ENCODE assay signal across 1 cellular context in the genomic region with DNA sequence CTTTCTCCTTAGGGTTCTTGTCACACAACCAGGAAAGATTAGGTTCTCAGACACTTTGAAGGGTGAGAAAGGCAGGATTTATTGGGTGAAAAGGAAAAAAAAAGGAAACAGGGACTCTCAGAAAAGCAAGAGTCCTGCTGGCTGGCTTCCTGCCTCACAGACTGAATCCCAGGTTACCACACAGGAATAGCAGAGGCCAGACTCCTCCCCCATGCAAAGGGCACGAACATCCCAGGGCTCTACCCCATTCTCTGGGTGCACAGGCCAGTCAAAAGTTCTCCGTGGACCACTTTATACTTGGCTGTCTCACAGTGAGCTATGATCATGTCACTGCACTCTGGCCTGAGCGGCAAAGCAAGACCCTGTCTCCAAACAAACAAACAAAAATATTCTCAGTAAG.
TF ChIP-seq lines count a peak whose summit lies in the region.

No MANE protein-coding gene starts in this region.

TF ChIP-seq in HCT116, 20 proteins besides CTCF, POLR2A, EP300 and RAD21 (continued from another document):
- TF ChIP-seq, protein P1, sequence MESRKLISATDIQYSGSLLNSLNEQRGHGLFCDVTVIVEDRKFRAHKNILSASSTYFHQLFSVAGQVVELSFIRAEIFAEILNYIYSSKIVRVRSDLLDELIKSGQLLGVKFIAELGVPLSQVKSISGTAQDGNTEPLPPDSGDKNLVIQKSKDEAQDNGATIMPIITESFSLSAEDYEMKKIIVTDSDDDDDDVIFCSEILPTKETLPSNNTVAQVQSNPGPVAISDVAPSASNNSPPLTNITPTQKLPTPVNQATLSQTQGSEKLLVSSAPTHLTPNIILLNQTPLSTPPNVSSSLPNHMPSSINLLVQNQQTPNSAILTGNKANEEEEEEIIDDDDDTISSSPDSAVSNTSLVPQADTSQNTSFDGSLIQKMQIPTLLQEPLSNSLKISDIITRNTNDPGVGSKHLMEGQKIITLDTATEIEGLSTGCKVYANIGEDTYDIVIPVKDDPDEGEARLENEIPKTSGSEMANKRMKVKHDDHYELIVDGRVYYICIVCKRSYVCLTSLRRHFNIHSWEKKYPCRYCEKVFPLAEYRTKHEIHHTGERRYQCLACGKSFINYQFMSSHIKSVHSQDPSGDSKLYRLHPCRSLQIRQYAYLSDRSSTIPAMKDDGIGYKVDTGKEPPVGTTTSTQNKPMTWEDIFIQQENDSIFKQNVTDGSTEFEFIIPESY (IDR thresholded peaks at IDR 0.05; ENCODE audit: extremely low read depth, insufficient replicate concordance, low read length): no peak
- TF ChIP-seq EGR1 (IDR thresholded peaks at IDR 0.05; ENCODE audit: low read depth): no peak
